24 cellular contexts compared by ENCODE assay signal in genomic region chr5:133387621-133388020, GRCh38.
DNase-seq lines count a peak whose midpoint lies in the region; ATAC-seq and TF ChIP-seq lines count a peak whose summit lies in the region.
"Had no signal": no experiment of that assay in that cellular context is flagged by ENCODE, and none has a peak within 500 bp of the region (broad histone marks: within the 10 kb centered on the region; RNA-seq: fewer than 3 reads in every experiment).

No MANE protein-coding gene starts in this region.

- peak; percentile 13 for DNase-seq in activated effector memory CD4-positive, alpha-beta T cell treated with anti-CD3 and anti-CD28 coated beads, Interleukin-2, amount 50 U/mL, for 16 hours
- no peak for DNase-seq in activated effector memory CD4-positive, alpha-beta T cell treated with Interleukin-2 at 50 U/mL for 16 hours
- DNase-seq in activated CD8-positive, alpha-beta memory T cell treated with anti-CD3 and anti-CD28 coated beads, Interleukin-2, amount 10 ng/mL, durations not matched to agents 7 days and 5 days = peak; percentile 36
- DNase-seq in mesenteric fat pad (ENCODE audit: low spot score) (peak; percentile 49), type B pancreatic cell (ENCODE audit: extremely low spot score, unreplicated experiment) (peak; percentile 42), foreskin fibroblast (no peak), GM03348 (ENCODE audit: low spot score) (no peak)
- DNase-seq: AML-193, COR-L47, DMS79 treated with DMSO at 0.1 percent for 48 hours, GF-D8, Karpas-422, NCI-H1092, NCI-H1417 treated with DMSO at 0.1 percent for 48 hours, NCI-H1694 treated with DMSO at 0.1 percent for 48 hours, NCI-H2081, NCI-H2227 treated with DMSO at 0.1 percent for 48 hours, NCI-H526 treated with DMSO at 0.1 percent for 48 hours, Right ventricle myocardium superior, RPMI8226 had no signal

- H3K4me3 ChIP-seq in foreskin fibroblast (ENCODE audit: low read depth in 1 of 2, low read length in 2 of 2) = no peak overlapping the region
- H3K4me3 ChIP-seq: BLaER1 treated with 17β-estradiol and CSF1 and Interleukin-3, amounts not matched to agents 10 nM and 100 nM; SJSA1 had no signal

- H3K4me3 Mint-ChIP-seq in activated CD8-positive, alpha-beta memory T cell treated with anti-CD3 and anti-CD28 coated beads, Interleukin-2, amount 10 ng/mL, durations not matched to agents 7 days and 5 days = no peak overlapping the region
- H3K4me3 Mint-ChIP-seq in type B pancreatic cell = no peak overlapping the region
- H3K4me3 Mint-ChIP-seq: CD4-positive, alpha-beta T cell had no signal

- H3K27ac Mint-ChIP-seq in activated CD8-positive, alpha-beta memory T cell treated with anti-CD3 and anti-CD28 coated beads, Interleukin-2, amount 10 ng/mL, durations not matched to agents 7 days and 5 days = no peak overlapping the region
- H3K27ac Mint-ChIP-seq in type B pancreatic cell = no peak overlapping the region
- H3K27ac Mint-ChIP-seq: CD4-positive, alpha-beta T cell had no signal

- no peaks in the 10 kb centered on the region for H3K9me3 Mint-ChIP-seq in activated CD8-positive, alpha-beta memory T cell treated with anti-CD3 and anti-CD28 coated beads, Interleukin-2, amount 10 ng/mL, durations not matched to agents 7 days and 5 days (ENCODE audit: low read depth)
- no peaks in the 10 kb centered on the region for H3K9me3 Mint-ChIP-seq in type B pancreatic cell
- H3K9me3 Mint-ChIP-seq: CD4-positive, alpha-beta T cell had no signal

- no peaks in the 10 kb centered on the region for H3K4me1 Mint-ChIP-seq in activated CD8-positive, alpha-beta memory T cell treated with anti-CD3 and anti-CD28 coated beads, Interleukin-2, amount 10 ng/mL, durations not matched to agents 7 days and 5 days
- peaks cover 7% of the 10 kb centered on the region for H3K4me1 Mint-ChIP-seq in type B pancreatic cell (ENCODE audit: unreplicated experiment)

- TF ChIP-seq CTCF in type B pancreatic cell (conservative IDR thresholded peaks at IDR 0.05) (no peak), foreskin fibroblast (IDR thresholded peaks at IDR 0.05; ENCODE audit: low read depth, low read length) (no peak)

- CTCF ChIA-PET in activated CD8-positive, alpha-beta memory T cell treated with anti-CD3 and anti-CD28 coated beads, Interleukin-2, amount 10 ng/mL, durations not matched to agents 7 days and 5 days (lab: Charles Lee) = no interaction called here

- no peaks in the 10 kb centered on the region for H3K36me3 Mint-ChIP-seq in activated CD8-positive, alpha-beta memory T cell treated with anti-CD3 and anti-CD28 coated beads, Interleukin-2, amount 10 ng/mL, durations not matched to agents 7 days and 5 days
- no peaks in the 10 kb centered on the region for H3K36me3 Mint-ChIP-seq in type B pancreatic cell

- H3K27me3 Mint-ChIP-seq in activated CD8-positive, alpha-beta memory T cell treated with anti-CD3 and anti-CD28 coated beads, Interleukin-2, amount 10 ng/mL, durations not matched to agents 7 days and 5 days = peaks cover 38% of the 10 kb centered on the region
- H3K27me3 Mint-ChIP-seq in type B pancreatic cell = peaks cover 9% of the 10 kb centered on the region

- no peak for ATAC-seq in activated CD8-positive, alpha-beta memory T cell treated with anti-CD3 and anti-CD28 coated beads, Interleukin-2, amount 10 ng/mL, durations not matched to agents 7 days and 5 days
- ATAC-seq in HG03521 (IDR thresholded peaks at IDR 0.05; ENCODE audit: unreplicated experiment) = no peak

Comparison
In these comparisons a context has a peak if more than half of its experiments do, and no peak if none do; other contexts are left out.
1. DNase-seq: peak in activated effector memory CD4-positive, alpha-beta T cell treated with anti-CD3 and anti-CD28 coated beads, Interleukin-2, amount 50 U/mL, for 16 hours (single experiment), activated CD8-positive, alpha-beta memory T cell treated with anti-CD3 and anti-CD28 coated beads, Interleukin-2, amount 10 ng/mL, durations not matched to agents 7 days and 5 days (single experiment), mesenteric fat pad (single experiment) and type B pancreatic cell (single experiment); none in activated effector memory CD4-positive, alpha-beta T cell treated with Interleukin-2 at 50 U/mL for 16 hours (single experiment), foreskin fibroblast (0 of 2) and GM03348 (single experiment).